Comparison of ENCODE assay signal across 8 cellular contexts in genomic region chr4:77818667-77819408, GRCh38. TPM values are rescaled to one million over a fixed set of nuclear protein-coding genes. Genes with fewer than 3 reads are reported as not detected.
DNase-seq lines count a peak whose midpoint lies in the region; ATAC-seq and TF ChIP-seq lines count a peak whose summit lies in the region.

CNOT6L (minus strand) TSS chr4:77819368; CDS start chr4:77819308, 60 bp downstream.

- H3K9me3 Mint-ChIP-seq in CD4-positive, alpha-beta memory T cell = peaks cover 0 to 12% (median 0%) of the 10 kb centered on the region in 8 donors
- peaks cover 0 to 2% (median 0%) of the 10 kb centered on the region in 3 donors for H3K9me3 Mint-ChIP-seq in IgD-negative memory B cell
- H3K9me3 Mint-ChIP-seq in T-helper 1 cell treated with Interleukin-12 subunit alpha and Interleukin-12 subunit beta and Interleukin-4 antibody, amounts not matched to agents 30 μg/mL and 1 μg/mL, for 36 hours = no peaks in the 10 kb centered on the region

- H3K36me3 Mint-ChIP-seq in CD4-positive, alpha-beta memory T cell = peaks cover 4 to 37% of the 10 kb centered on the region in 2 donors
- H3K36me3 Mint-ChIP-seq in IgD-negative memory B cell = no peaks in the 10 kb centered on the region
- H3K36me3 Mint-ChIP-seq in T-helper 1 cell treated with Interleukin-12 subunit alpha and Interleukin-12 subunit beta and Interleukin-4 antibody, amounts not matched to agents 30 μg/mL and 1 μg/mL, for 36 hours (ENCODE audit: low read depth) = peaks cover 23% of the 10 kb centered on the region

- H3K4me3 Mint-ChIP-seq in CD4-positive, alpha-beta memory T cell = peak within 1 kb of the TSS; percentile 99 to 100 (median 100)
- H3K4me3 Mint-ChIP-seq in IgD-negative memory B cell = peak within 1 kb of the TSS; percentile 93 to 100 (median 99)
- H3K4me3 Mint-ChIP-seq in T-helper 1 cell treated with Interleukin-12 subunit alpha and Interleukin-12 subunit beta and Interleukin-4 antibody, amounts not matched to agents 30 μg/mL and 1 μg/mL, for 36 hours = peak within 1 kb of the TSS; percentile 98

- intact Hi-C loops in CD4-positive, alpha-beta memory T cell (cut with micrococcal nuclease) = loop anchor here (1.0 to 5.0 kb wide), 3 partner anchors 9 to 82 kb away; no protein-coding TSS in a partner anchor
- intact Hi-C loops in heart right ventricle (cut with DNase I) (loop anchor here in 8 of 10 donors (2.0 to 10.0 kb wide), 7 partner anchors 38 to 106 kb away; partner anchors contain the start of gene MRPL1 (in 4 of the 8)), posterior cingulate gyrus (cut with DNase I) (no loop called here)

- H3K4me1 Mint-ChIP-seq in CD4-positive, alpha-beta memory T cell = peaks cover 40 to 73% (median 52%) of the 10 kb centered on the region in 4 donors
- peaks cover 29 to 44% (median 38%) of the 10 kb centered on the region in 3 donors for H3K4me1 Mint-ChIP-seq in IgD-negative memory B cell
- peaks cover 50% of the 10 kb centered on the region for H3K4me1 Mint-ChIP-seq in T-helper 1 cell treated with Interleukin-12 subunit alpha and Interleukin-12 subunit beta and Interleukin-4 antibody, amounts not matched to agents 30 μg/mL and 1 μg/mL, for 36 hours (ENCODE audit: low read depth)

- H3K27ac Mint-ChIP-seq in CD4-positive, alpha-beta memory T cell = peak within 1 kb of the TSS; percentile 96 to 100 (median 99)
- peak within 1 kb of the TSS; percentile 98 to 100 (median 99) for H3K27ac Mint-ChIP-seq in IgD-negative memory B cell
- peak within 1 kb of the TSS; percentile 100 for H3K27ac Mint-ChIP-seq in T-helper 1 cell treated with Interleukin-12 subunit alpha and Interleukin-12 subunit beta and Interleukin-4 antibody, amounts not matched to agents 30 μg/mL and 1 μg/mL, for 36 hours

- no peak for TF ChIP-seq CTCF in GM20000 (IDR thresholded peaks at IDR 0.05; ENCODE audit: extremely low read depth, missing control alignments)
- no peak for TF ChIP-seq CTCF in heart right ventricle (IDR thresholded peaks at IDR 0.05)

- no peaks in the 10 kb centered on the region for H3K9me3 ChIP-seq in CD4-positive, alpha-beta memory T cell (ENCODE audit: control insufficient read depth in 1 of 2, low read length in 2 of 2)
- no peaks in the 10 kb centered on the region for H3K9me3 ChIP-seq in heart right ventricle

- peaks cover 69% of the 10 kb centered on the region for H3K4me1 ChIP-seq in CD4-positive, alpha-beta memory T cell (ENCODE audit: insufficient read depth, low read length)
- peaks cover 4 to 61% (median 54%) of the 10 kb centered on the region in 9 donors for H3K4me1 ChIP-seq in heart right ventricle

- no peaks in the 10 kb centered on the region for H3K27me3 ChIP-seq in CD4-positive, alpha-beta memory T cell (ENCODE audit: insufficient read depth, low read length)
- no peaks in the 10 kb centered on the region for H3K27me3 ChIP-seq in heart right ventricle

- CTCF ChIA-PET in CD4-positive, alpha-beta memory T cell (lab: Charles Lee; ENCODE audit: partially characterized antibody) = interaction anchor here (1.0 to 3.3 kb wide), 7 partner anchors 9 to 48 kb away, joined by 4 to 39 read pairs (median 11); partner anchors contain the start of gene MRPL1

- peak; percentile 64 to 77 (median 74) for ATAC-seq in heart right ventricle

- H3K4me3 ChIP-seq in CD4-positive, alpha-beta memory T cell (ENCODE audit: low read length in 2 of 2) = peak within 1 kb of the TSS; percentile 81 to 87
- H3K4me3 ChIP-seq in heart right ventricle = peak within 1 kb of the TSS; percentile 81 to 95 (median 94)

- 0 to 1% methylated on average over 56 to 83 of the region's 83 CpGs for WGBS in heart right ventricle, 2 donors

- peaks cover 0 to 4% of the 10 kb centered on the region in 2 donors for H3K27me3 Mint-ChIP-seq in CD4-positive, alpha-beta memory T cell
- H3K27me3 Mint-ChIP-seq in IgD-negative memory B cell = no peaks in the 10 kb centered on the region
- H3K27me3 Mint-ChIP-seq in T-helper 1 cell treated with Interleukin-12 subunit alpha and Interleukin-12 subunit beta and Interleukin-4 antibody, amounts not matched to agents 30 μg/mL and 1 μg/mL, for 36 hours (ENCODE audit: low read depth) = no peaks in the 10 kb centered on the region

- H3K27ac ChIP-seq in CD4-positive, alpha-beta memory T cell (ENCODE audit: low read depth, low read length) = peak within 1 kb of the TSS; percentile 98
- peak within 1 kb of the TSS; percentile 85 to 99 (median 98) for H3K27ac ChIP-seq in heart right ventricle

- H3K36me3 ChIP-seq in CD4-positive, alpha-beta memory T cell (ENCODE audit: insufficient read depth, low read length) = no peaks in the 10 kb centered on the region
- no peaks in the 10 kb centered on the region for H3K36me3 ChIP-seq in heart right ventricle

- peak in 4 of 5 donors; percentile 41 to 92 (median 90) for DNase-seq in CD4-positive, alpha-beta memory T cell
- DNase-seq in GM20000 (ENCODE audit: low spot score) = peak; percentile 80
- DNase-seq in amniotic epithelial cell (ENCODE audit: low read depth) = peak; percentile 75
- peak; percentile 72 to 78 for DNase-seq in heart right ventricle
- DNase-seq in posterior cingulate gyrus = peak; percentile 34 to 94 (median 71)
- peak; percentile 76 for DNase-seq in ureter (ENCODE audit: low spot score)

- POLR2A ChIA-PET in CD4-positive, alpha-beta memory T cell (lab: Charles Lee; ENCODE audit: partially characterized antibody) = interaction anchor here (0.8 to 10.2 kb wide), 15 partner anchors 8 to 103 kb away, joined by 3 to 908 read pairs (median 5); partner anchors contain the start of gene MRPL1

RNA-seq across cellular contexts. Expression of gene CNOT6L, which starts in this region (rescaled TPM):
- total RNA-seq in CD4-positive, alpha-beta memory T cell = 100 to 1,000 TPM; 207 to 225 TPM
- 10 to 100 TPM; 34.3 to 44.9 TPM for polyA plus RNA-seq in CD4-positive, alpha-beta memory T cell
- polyA plus RNA-seq in IgD-negative memory B cell (40.1 TPM), heart right ventricle (1 to 10 TPM; 3.2 to 3.5 TPM)
- total RNA-seq in heart right ventricle (10 to 100 TPM; 13.8 to 32.2 (median 23.4) TPM), ureter (64.7 TPM)

Comparison
In these comparisons a context has a peak if more than half of its experiments do, and no peak if none do; other contexts are left out.
1. Peak in every context shown above with its lines: DNase-seq, ATAC-seq, H3K4me3 ChIP-seq and H3K27ac ChIP-seq.